8 cellular contexts compared by ENCODE assay signal in the genomic region with DNA sequence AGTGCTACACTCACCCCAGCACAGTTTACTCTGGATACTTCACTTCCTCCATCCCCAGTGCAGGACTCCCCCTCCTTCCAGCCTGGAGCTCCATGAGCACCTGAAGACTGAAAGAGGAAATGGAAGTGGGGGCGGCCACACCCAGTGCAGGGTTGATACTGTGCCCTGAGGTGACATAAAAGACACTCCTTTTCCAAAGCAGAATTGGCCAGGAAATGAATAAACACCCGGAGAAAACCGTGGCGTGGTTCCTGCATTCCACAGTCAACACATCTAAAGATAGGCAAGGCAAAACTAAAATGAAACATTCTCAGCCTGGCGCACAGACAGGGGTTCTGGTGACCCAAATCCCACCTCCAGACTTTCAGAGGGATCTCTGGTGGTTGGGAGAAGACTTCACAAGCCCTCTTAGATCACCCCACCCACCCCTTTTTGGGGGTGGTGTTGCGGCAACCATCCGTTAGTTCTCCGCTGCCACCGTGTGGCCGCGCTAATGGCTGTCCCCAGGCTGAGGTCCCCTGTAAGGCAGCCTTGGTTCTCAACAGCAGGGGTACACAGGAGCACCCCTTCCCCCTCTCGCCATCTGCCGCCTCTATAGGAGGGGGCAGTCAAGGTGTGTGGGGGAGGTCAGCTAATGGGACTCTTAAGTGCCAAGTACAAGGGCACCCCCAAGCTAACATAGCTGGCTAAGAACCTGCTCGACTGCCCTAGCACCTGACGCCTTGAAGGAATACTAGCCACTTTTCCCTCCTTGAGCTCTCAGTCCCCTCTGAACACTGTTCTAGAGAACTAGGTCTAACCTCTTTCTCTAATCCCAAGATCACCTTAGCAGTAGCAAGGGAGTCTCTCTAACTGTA. TPM values are rescaled to one million over a fixed set of nuclear protein-coding genes. Genes with fewer than 3 reads are reported as not detected.
DNase-seq lines count a peak whose midpoint lies in the region; ATAC-seq and TF ChIP-seq lines count a peak whose summit lies in the region.

No MANE protein-coding gene starts in this region.

- H3K4me2 ChIP-seq in GM23248 (ENCODE audit: unreplicated experiment) (peak overlapping the region; percentile 84), skeletal muscle satellite cell (ENCODE audit: low read length) (peak overlapping the region; percentile 73)

- in situ Hi-C loops in GM23248 (cut with MboI), result no loop called here

- H3K9me3 ChIP-seq in GM23248 (ENCODE audit: low read depth) (no peaks in the 10 kb centered on the region), ascending aorta (no peaks in the 10 kb centered on the region), skeletal muscle satellite cell (replicated peaks; ENCODE audit: low read length) (no peaks in the 10 kb centered on the region)

- H2AFZ ChIP-seq in GM23248, result peak overlapping the region; percentile 72

- H3K79me2 ChIP-seq in GM23248 (ENCODE audit: insufficient read depth), result no peaks in the 10 kb centered on the region

- peak; percentile 60 to 74 (median 63) for TF ChIP-seq CTCF in ascending aorta (IDR thresholded peaks at IDR 0.05)

- 0 out of 2 replicates have a peak, but pooled peaks cover 5% of the 10 kb centered on the region for H3F3A ChIP-seq in GM23248 (ENCODE audit: insufficient read depth)

- no peaks in the 10 kb centered on the region for H3K27me3 ChIP-seq in GM23248 (replicated peaks; ENCODE audit: insufficient read depth)
- H3K27me3 ChIP-seq in ascending aorta, result no peaks in the 10 kb centered on the region
- H3K27me3 ChIP-seq in skeletal muscle satellite cell (ENCODE audit: control insufficient read depth, insufficient read depth, low read length), result no peaks in the 10 kb centered on the region

- H3K27ac ChIP-seq in GM23248, result no peak overlapping the region
- peak overlapping the region; percentile 50 for H3K27ac ChIP-seq in ascending aorta

- peak; percentile 87 for DNase-seq in AG20443 (ENCODE audit: low spot score)
- peak; percentile 67 for DNase-seq in GM23248
- peak; percentile 21 for DNase-seq in T follicular helper cell (ENCODE audit: low read depth)
- DNase-seq in ascending aorta (ENCODE audit: low spot score in 2 of 2), result peak in 1 of 2 donors; percentile 76
- peak; percentile 91 for DNase-seq in hepatic stellate cell (ENCODE audit: low spot score)
- no peak for DNase-seq in NCI-H748 (lab: John Stamatoyannopoulos, UW; ENCODE audit: unreplicated experiment)

- no peaks in the 10 kb centered on the region for H4K20me1 ChIP-seq in GM23248 (ENCODE audit: insufficient read depth)

- H3K9me2 ChIP-seq in GM23248 (ENCODE audit: insufficient read depth), result no peaks in the 10 kb centered on the region

- intact Hi-C loops in ascending aorta (cut with DNase I), result loop anchor here (1.0 to 2.0 kb wide), 3 partner anchors 50 to 104 kb away; partner anchors contain the start of gene TRAIP

- no peak for ATAC-seq in HG02759 (IDR thresholded peaks at IDR 0.05; ENCODE audit: unreplicated experiment)

- H3K4me3 ChIP-seq in GM23248 (peak overlapping the region; percentile 61), ascending aorta (peak overlapping the region; percentile 5 to 53), skeletal muscle satellite cell (ENCODE audit: low read length) (peak overlapping the region; percentile 54)

- H3K9ac ChIP-seq in GM23248 (peak overlapping the region; percentile 40), skeletal muscle satellite cell (ENCODE audit: low read depth, low read length) (no peak overlapping the region)

- H3K36me3 ChIP-seq in GM23248 (ENCODE audit: low read depth) (no peaks in the 10 kb centered on the region), ascending aorta (peaks cover 16 to 22% of the 10 kb centered on the region in 2 donors), skeletal muscle satellite cell (ENCODE audit: insufficient read depth, low read length) (peaks cover 17% of the 10 kb centered on the region)

- H3K4me1 ChIP-seq in GM23248 (ENCODE audit: insufficient read depth), result peaks cover 11% of the 10 kb centered on the region
- H3K4me1 ChIP-seq in ascending aorta, result peaks cover 0 to 13% of the 10 kb centered on the region in 2 donors
- H3K4me1 ChIP-seq in skeletal muscle satellite cell (ENCODE audit: control insufficient read depth, insufficient read depth, low read length), result peaks cover 16% of the 10 kb centered on the region

- 17 to 18% methylated on average over 15 of the region's 15 CpGs for WGBS in GM23248 (ENCODE audit: low coverage in 1 of 2, low lambda C conversion rate in 2 of 2, missing lambda C conversion rate in 2 of 2), 2 experiments

RNA-seq across cellular contexts. Expression of gene MST1R, which starts 2.6 kb away (rescaled TPM):
- total RNA-seq in GM23248 (2014; rRNA removed; shearing (Covaris generic)), result 0.32 TPM in 1 of 2 replicates, not detected in the other
- 0.35 TPM in 1 of 2 replicates, not detected in the other for polyA plus RNA-seq in GM23248 (2016; fragmentation: Nextera tagmentation; extraction: Ambion mirVana)
- total RNA-seq in ascending aorta, result not detected
- total RNA-seq in skeletal muscle satellite cell (2012; rRNA removed), result 0.22 and 0.76 TPM in 2 replicates

RNA-seq across cellular contexts. Expression of gene MON1A, which starts 23.4 kb away (rescaled TPM):
- 15.0 and 16.7 TPM in 2 replicates for total RNA-seq in GM23248 (2014; rRNA removed; shearing (Covaris generic))
- 12.6 and 13.6 TPM in 2 replicates for polyA plus RNA-seq in GM23248 (2016; fragmentation: Nextera tagmentation; extraction: Ambion mirVana)
- 13.0 TPM for total RNA-seq in ascending aorta
- 13.7 and 15.5 TPM in 2 replicates for total RNA-seq in skeletal muscle satellite cell (2012; rRNA removed)

RNA-seq across cellular contexts. Expression of gene RBM6, which starts 33.7 kb away (rescaled TPM):
- 29.8 and 31.8 TPM in 2 replicates for total RNA-seq in GM23248 (2014; rRNA removed; shearing (Covaris generic))
- 42.9 and 53.7 TPM in 2 replicates for polyA plus RNA-seq in GM23248 (2016; fragmentation: Nextera tagmentation; extraction: Ambion mirVana)
- 84.7 TPM for total RNA-seq in ascending aorta
- 29.5 and 36.8 TPM in 2 replicates for total RNA-seq in skeletal muscle satellite cell (2012; rRNA removed)

RNA-seq across cellular contexts. Expression of gene CAMKV, which starts 36.5 kb away (rescaled TPM):
- not detected in 2 replicates for total RNA-seq in GM23248 (2014; rRNA removed; shearing (Covaris generic))
- 0.09 and 0.19 TPM in 2 replicates for polyA plus RNA-seq in GM23248 (2016; fragmentation: Nextera tagmentation; extraction: Ambion mirVana)
- not detected for total RNA-seq in ascending aorta
- not detected in 2 replicates for total RNA-seq in skeletal muscle satellite cell (2012; rRNA removed)

RNA-seq across cellular contexts. Expression of gene TRAIP, which starts 49.9 kb away (rescaled TPM):
- total RNA-seq in GM23248 (2014; rRNA removed; shearing (Covaris generic)), result 4.5 and 6.6 TPM in 2 replicates
- 4.1 and 5.2 TPM in 2 replicates for polyA plus RNA-seq in GM23248 (2016; fragmentation: Nextera tagmentation; extraction: Ambion mirVana)
- not detected for total RNA-seq in ascending aorta
- total RNA-seq in skeletal muscle satellite cell (2012; rRNA removed), result 4.1 and 5.2 TPM in 2 replicates
